8 cellular contexts compared by ENCODE assay signal in genomic region chr5:34007675-34008600, GRCh38. TPM values are rescaled to one million over a fixed set of nuclear protein-coding genes. Genes with fewer than 3 reads are reported as not detected.
DNase-seq lines count a peak whose midpoint lies in the region; ATAC-seq and TF ChIP-seq lines count a peak whose summit lies in the region.

TSS of gene AMACR (minus strand) at chr5:34008050. CDS start at chr5:34008019, 31 bp downstream.

- H2AFZ ChIP-seq in parathyroid adenoma, result peak within 1 kb of the TSS; percentile 97

- H3K4me3 ChIP-seq in GM12865 (ENCODE audit: low read depth, low read length) (peak within 1 kb of the TSS; percentile 99), parathyroid adenoma (ENCODE audit: low read depth, low read length) (peak within 1 kb of the TSS; percentile 51), tibial nerve (peak within 1 kb of the TSS; percentile 61 to 84 (median 82))

- H3K27me3 ChIP-seq in parathyroid adenoma (ENCODE audit: control insufficient read depth, insufficient read depth, low read length) (no peaks in the 10 kb centered on the region), tibial nerve (no peaks in the 10 kb centered on the region)

- peak; percentile 92 for ATAC-seq in HG02678 (IDR thresholded peaks at IDR 0.05; ENCODE audit: unreplicated experiment)
- ATAC-seq in activated naive CD8-positive, alpha-beta T cell treated with anti-CD3 and anti-CD28 coated beads, Interleukin-2, amount 10 ng/mL, durations not matched to agents 7 days and 5 days (ENCODE audit: low read depth), result peak; percentile 89
- peak; percentile 99 for ATAC-seq in Right ventricle myocardium superior (ENCODE audit: poor library complexity)

- TF ChIP-seq POLR2A in tibial nerve (IDR thresholded peaks at IDR 0.05), result peak; percentile 89 to 90

- POLR2A ChIA-PET in activated naive CD8-positive, alpha-beta T cell treated with anti-CD3 and anti-CD28 coated beads, Interleukin-2, amount 10 ng/mL, durations not matched to agents 7 days and 5 days (lab: Charles Lee), result interaction anchor here (1.0 to 1.7 kb wide), 4 partner anchors 13 to 922 kb away, joined by 3 to 13 read pairs (median 6); partner anchors contain the start of gene DNAJC21

- H3K27me3 Mint-ChIP-seq in activated naive CD8-positive, alpha-beta T cell treated with anti-CD3 and anti-CD28 coated beads, Interleukin-2, amount 10 ng/mL, durations not matched to agents 7 days and 5 days, result peaks cover 5% of the 10 kb centered on the region

- H3K27ac ChIP-seq in parathyroid adenoma (peak within 1 kb of the TSS; percentile 99), tibial nerve (peak within 1 kb of the TSS; percentile 79 to 93 (median 88))

- TF ChIP-seq CTCF in GM12865 (IDR thresholded peaks at IDR 0.05; ENCODE audit: insufficient read depth, low read depth, low read length, missing control alignments), result no peak
- no peak for TF ChIP-seq CTCF in parathyroid adenoma (IDR thresholded peaks at IDR 0.05)
- TF ChIP-seq CTCF in tibial nerve (IDR thresholded peaks at IDR 0.05), result peak in 1 of 5 experiments; percentile 21

- H3K4me1 ChIP-seq in parathyroid adenoma, result peaks cover 5% of the 10 kb centered on the region
- H3K4me1 ChIP-seq in tibial nerve, result peaks cover 0 to 21% (median 8%) of the 10 kb centered on the region in 4 donors

- H3K4me3 Mint-ChIP-seq in activated naive CD8-positive, alpha-beta T cell treated with anti-CD3 and anti-CD28 coated beads, Interleukin-2, amount 10 ng/mL, durations not matched to agents 7 days and 5 days, result peak within 1 kb of the TSS; percentile 87

- peaks cover 12% of the 10 kb centered on the region for H3K36me3 Mint-ChIP-seq in activated naive CD8-positive, alpha-beta T cell treated with anti-CD3 and anti-CD28 coated beads, Interleukin-2, amount 10 ng/mL, durations not matched to agents 7 days and 5 days

- H3K9ac ChIP-seq in parathyroid adenoma, result peak within 1 kb of the TSS; percentile 56

- intact Hi-C loops in Right ventricle myocardium superior (cut with DNase I), result no loop called here

- peak within 1 kb of the TSS; percentile 93 for H3K4me2 ChIP-seq in parathyroid adenoma (ENCODE audit: low read length)

- H3K79me2 ChIP-seq in parathyroid adenoma, result no peaks in the 10 kb centered on the region

- DNase-seq in GM12865 (ENCODE audit: low read depth) (peak; percentile 96), NCI-H1105 treated with DMSO at 0.1 percent for 48 hours (lab: John Stamatoyannopoulos, UW) (peak; percentile 95), SKM-1 treated with dmso at 0.1 percent for 144 hours (lab: John Stamatoyannopoulos, UW; ENCODE audit: unreplicated experiment) (peak; percentile 83), Right ventricle myocardium superior (peak; percentile 95), tibial nerve (ENCODE audit: low spot score in 2 of 2) (peak; percentile 78 to 80)
- peak; percentile 86 for DNase-seq in activated naive CD8-positive, alpha-beta T cell treated with anti-CD3 and anti-CD28 coated beads, Interleukin-2, amount 10 ng/mL, durations not matched to agents 7 days and 5 days

- H3K9me3 Mint-ChIP-seq in activated naive CD8-positive, alpha-beta T cell treated with anti-CD3 and anti-CD28 coated beads, Interleukin-2, amount 10 ng/mL, durations not matched to agents 7 days and 5 days, result no peaks in the 10 kb centered on the region

- peak within 1 kb of the TSS; percentile 90 for H3K27ac Mint-ChIP-seq in activated naive CD8-positive, alpha-beta T cell treated with anti-CD3 and anti-CD28 coated beads, Interleukin-2, amount 10 ng/mL, durations not matched to agents 7 days and 5 days

- 0 to 1% methylated on average over 43 to 51 of the region's 74 CpGs for WGBS in tibial nerve, 2 donors

- H3K9me3 ChIP-seq in parathyroid adenoma (ENCODE audit: control insufficient read depth, low read length), result no peaks in the 10 kb centered on the region
- H3K9me3 ChIP-seq in tibial nerve, result no peaks in the 10 kb centered on the region

- peaks cover 23% of the 10 kb centered on the region for H3K4me1 Mint-ChIP-seq in activated naive CD8-positive, alpha-beta T cell treated with anti-CD3 and anti-CD28 coated beads, Interleukin-2, amount 10 ng/mL, durations not matched to agents 7 days and 5 days

- TF ChIP-seq EP300 in tibial nerve (IDR thresholded peaks at IDR 0.05), result peak; percentile 83 to 89

- no peaks in the 10 kb centered on the region for H3K36me3 ChIP-seq in parathyroid adenoma (ENCODE audit: control insufficient read depth, insufficient read depth, low read length)
- peaks cover 0 to 16% (median 0%) of the 10 kb centered on the region in 3 donors for H3K36me3 ChIP-seq in tibial nerve

RNA-seq across cellular contexts. Expression of gene AMACR, which starts in this region (rescaled TPM):
- total RNA-seq in activated naive CD8-positive, alpha-beta T cell treated with anti-CD3 and anti-CD28 coated beads, Interleukin-2, amount 10 ng/mL, durations not matched to agents 7 days and 5 days, result 1 to 10 TPM; 5.9 to 6.1 TPM
- 5.5 TPM for total RNA-seq in Right ventricle myocardium superior
- 10 to 100 TPM in 1 of 4 donors, 1 to 10 TPM in 3; 3.7 to 10.7 (median 7.5) TPM for total RNA-seq in tibial nerve

Comparison
In these comparisons a context has a peak if more than half of its experiments do, and no peak if none do; other contexts are left out.
1. Peak in every context shown above with its lines: DNase-seq, ATAC-seq, H3K4me3 ChIP-seq and H3K27ac ChIP-seq.